10 cellular contexts compared by ENCODE assay signal in the genomic region with DNA sequence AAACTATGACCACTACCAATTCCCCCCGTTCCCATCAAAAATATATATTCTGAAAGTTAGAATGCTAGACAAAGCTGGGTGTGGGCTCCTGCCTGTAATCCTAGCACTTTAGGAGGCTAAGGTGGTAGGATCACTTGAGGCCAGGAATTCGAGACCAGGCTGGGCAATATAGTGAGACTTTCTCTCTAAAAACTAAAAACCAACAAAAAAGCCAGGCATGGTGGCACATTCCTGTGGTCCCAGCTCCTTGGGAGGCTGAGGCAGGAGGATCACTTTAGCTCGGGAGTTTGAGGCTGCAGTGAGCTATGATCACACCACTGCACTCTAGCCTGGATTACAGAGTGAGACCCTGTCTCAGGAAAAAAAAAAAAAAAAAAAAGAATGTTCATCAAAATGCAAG. TPM values are rescaled to one million over a fixed set of nuclear protein-coding genes. Genes with fewer than 3 reads are reported as not detected.
"Had no signal": no experiment of that assay in that cellular context is flagged by ENCODE, and none has a peak within 500 bp of the region (broad histone marks: within the 10 kb centered on the region; RNA-seq: fewer than 3 reads in every experiment).

No MANE protein-coding gene starts in this region.

- DNase-seq: GM23248, GOT3, H7, H9, HCEC 1CT, HFFc6 had no signal

- H3K4me3 ChIP-seq: GM23248, GM23338, HAP-1 had no signal

- H3K9me3 ChIP-seq: HAP-1 had no signal

- H3K4me3 Mint-ChIP-seq: GM23338, H9, HFFc6 had no signal

- H3K9me3 Mint-ChIP-seq: GM23338, H9, HFFc6 had no signal

- ATAC-seq: GM23338, HCT116 had no signal

- H3K27ac Mint-ChIP-seq: GM23338, H9, HFFc6 had no signal

- H3K4me1 Mint-ChIP-seq: GM23338, H9 had no signal

- H3K27ac ChIP-seq: GM23248 had no signal

RNA-seq across cellular contexts. Expression of a gene that starts 48.8 kb away (rescaled TPM):
- total RNA-seq: GM23248, H4, HFFc6 had no signal
